In genomic region chr15:63367900-63368299, GRCh38 we compare ENCODE assay signal across 20 cellular contexts. TPM values are rescaled to one million over a fixed set of nuclear protein-coding genes. Genes with fewer than 3 reads are reported as not detected.
A peak's percentile ranks its signal among the peaks of the same experiment; 100 is the strongest.
DNase-seq lines count a peak whose midpoint lies in the region; ATAC-seq, FAIRE-seq and TF ChIP-seq lines count a peak whose summit lies in the region.
"Had no signal": no experiment of that assay in that cellular context is flagged by ENCODE, and none has a peak within 500 bp of the region (broad histone marks: within the 10 kb centered on the region; RNA-seq: fewer than 3 reads in every experiment).

No MANE protein-coding gene starts in this region.

- H3K27me3 ChIP-seq in colonic mucosa (no peaks in the 10 kb centered on the region), suprapubic skin (no peaks in the 10 kb centered on the region)
- H3K27me3 ChIP-seq: BLaER1 had no signal

- no peaks in the 10 kb centered on the region for H3K36me3 ChIP-seq in colonic mucosa
- peaks cover 0 to 17% of the 10 kb centered on the region in 2 donors for H3K36me3 ChIP-seq in kidney (ENCODE audit: control insufficient read depth in 1 of 2, insufficient read depth in 2 of 2, low read length in 2 of 2)
- no peaks in the 10 kb centered on the region for H3K36me3 ChIP-seq in suprapubic skin
- H3K36me3 ChIP-seq: BLaER1 had no signal

- H3K4me2 ChIP-seq in A549 = peak overlapping the region; percentile 56
- H3K4me2 ChIP-seq: BLaER1 had no signal

- intact Hi-C loops in colonic mucosa (cut with DNase I) = no loop called here
- intact Hi-C loops in kidney (cut with DNase I) = no loop called here

- H3K9me3 ChIP-seq in A549 (no peaks in the 10 kb centered on the region), colonic mucosa (no peaks in the 10 kb centered on the region), kidney (ENCODE audit: control insufficient read depth in 1 of 2, low read length in 2 of 2) (no peaks in the 10 kb centered on the region), suprapubic skin (no peaks in the 10 kb centered on the region)
- H3K9me3 ChIP-seq: BLaER1 had no signal

- CTCF ChIA-PET in A549 (lab: Yijun Ruan, JAX) (interaction anchor here (1.1 to 2.2 kb wide), 4 partner anchors 10 to 119 kb away, joined by 3 to 7 read pairs (median 4); no protein-coding TSS in a partner anchor), HEK293T (lab: Yijun Ruan, JAX) (no interaction called here)

- H3K4me3 ChIP-seq in A549 (no peak overlapping the region), colonic mucosa (no peak overlapping the region), kidney (ENCODE audit: low read length in 2 of 2) (peak overlapping the region in 1 of 2 donors; percentile 1), suprapubic skin (no peak overlapping the region)
- H3K4me3 ChIP-seq: BLaER1 had no signal

- peak overlapping the region; percentile 88 to 93 for H3K27ac ChIP-seq in A549
- peak overlapping the region; percentile 79 for H3K27ac ChIP-seq in colonic mucosa
- H3K27ac ChIP-seq in kidney (ENCODE audit: low read depth in 2 of 2, low read length in 2 of 2) = peak overlapping the region; percentile 78 to 79
- peak overlapping the region; percentile 81 for H3K27ac ChIP-seq in suprapubic skin
- H3K27ac ChIP-seq: BLaER1 had no signal

- no peak for TF ChIP-seq CTCF in A549 (IDR thresholded peaks at IDR 0.05)
- TF ChIP-seq CTCF in colonic mucosa (IDR thresholded peaks at IDR 0.05) = no peak
- no peak for TF ChIP-seq CTCF in kidney (IDR thresholded peaks at IDR 0.05; ENCODE audit: borderline replicate concordance, extremely low read depth, insufficient read depth)
- TF ChIP-seq CTCF in suprapubic skin (IDR thresholded peaks at IDR 0.05) = no peak

- WGBS in A549 (ENCODE audit: missing lambda C conversion rate) = 23% methylated on average over 6 of the region's 6 CpGs
- WGBS in suprapubic skin = 64% methylated on average over 6 of the region's 6 CpGs

- H3K4me1 ChIP-seq in A549 = peaks cover 100% of the 10 kb centered on the region
- peaks cover 9% of the 10 kb centered on the region for H3K4me1 ChIP-seq in colonic mucosa
- peaks cover 27 to 47% of the 10 kb centered on the region in 2 donors for H3K4me1 ChIP-seq in kidney (ENCODE audit: control insufficient read depth in 1 of 2, insufficient read depth in 1 of 2, low read depth in 1 of 2, low read length in 2 of 2)
- peaks cover 76% of the 10 kb centered on the region for H3K4me1 ChIP-seq in suprapubic skin

- TF ChIP-seq RAD21 in A549 (conservative IDR thresholded peaks at IDR 0.05 in 1 of 2, IDR thresholded peaks at IDR 0.05 in 1 of 2) = no peak

- TF ChIP-seq EP300 in A549 (IDR thresholded peaks at IDR 0.05) = no peak
- TF ChIP-seq EP300 in suprapubic skin (IDR thresholded peaks at IDR 0.05) = no peak

- POLR2A ChIA-PET in A549 (lab: Yijun Ruan, JAX) = no interaction called here
- POLR2A ChIA-PET in HEK293T (lab: Yijun Ruan, JAX) = no interaction called here

- H3K9ac ChIP-seq in colonic mucosa (ENCODE audit: low read depth in 2 of 2, low read length in 2 of 2) (peak overlapping the region in 1 of 2 donors; percentile 51), kidney (ENCODE audit: low read length in 2 of 2) (peak overlapping the region in 1 of 2 donors; percentile 59)
- H3K9ac ChIP-seq: BLaER1 had no signal

- no peak for TF ChIP-seq POLR2A in A549 (IDR thresholded peaks at IDR 0.05; ENCODE audit: low read length)
- no peak for TF ChIP-seq POLR2A in suprapubic skin (IDR thresholded peaks at IDR 0.05)

- FAIRE-seq in A549 (lab: Jason Lieb, UNC) = no peak
- no peak for FAIRE-seq in kidney (lab: Jason Lieb, UNC)
- FAIRE-seq: A204.1, G401.6, H54 had no signal

- DNase-seq in A549 (ENCODE audit: low read depth in 1 of 2, low spot score in 1 of 2) (no peak), colonic mucosa (no peak), kidney (no peak), suprapubic skin (ENCODE audit: low spot score in 2 of 2) (no peak), HUDEP-2 (lab: John Stamatoyannopoulos, UW; ENCODE audit: unreplicated experiment in 76 of 76) (no peak), HEK293T (ENCODE audit: extremely low spot score) (no peak)
- no peak for DNase-seq in stimulated activated CD4-positive, alpha-beta T cell treated with anti-CD3 and anti-CD28 coated beads, Interleukin-4, amount 100 ng/mL, for 1 hour
- DNase-seq: CD8-positive, alpha-beta memory T cell; HFFc6; NCI-H1417 treated with DMSO at 0.1 percent for 48 hours; NCI-H1930; NCI-H226; NCI-H524; NCI-H82; RPMI8226; SIG-M5 had no signal

- ATAC-seq in A549 = no peak

TF ChIP-seq in A549, 52 proteins besides CTCF, POLR2A, EP300 and RAD21:
- TF ChIP-seq NR3C1 (IDR thresholded peaks at IDR 0.05) (no peak), GATA3 (IDR thresholded peaks at IDR 0.05; ENCODE audit: borderline replicate concordance) (no peak), RCOR1 (IDR thresholded peaks at IDR 0.05; ENCODE audit: low read depth, low read length) (no peak), HEYL (CRISPR knock-in tag; IDR thresholded peaks at IDR 0.05) (no peak), MYC (IDR thresholded peaks at IDR 0.05; ENCODE audit: borderline replicate concordance, low read length) (no peak), ELK1 (IDR thresholded peaks at IDR 0.05; ENCODE audit: low read depth, low read length) (no peak), EHF (CRISPR knock-in tag; IDR thresholded peaks at IDR 0.05) (peak; percentile 33; the same call in 1 of the 2 replicates), HOXA7 (CRISPR knock-in tag; IDR thresholded peaks at IDR 0.05) (peak; percentile 87), ZNF302 (CRISPR knock-in tag; IDR thresholded peaks at IDR 0.05) (0 out of 2 replicates have a peak, but pooled peaks have one; percentile 50), HOXB13 (CRISPR knock-in tag; IDR thresholded peaks at IDR 0.05; ENCODE audit: low read depth) (peak; percentile 82), CBX8 (IDR thresholded peaks at IDR 0.05) (no peak)

TF ChIP-seq in HEK293T, 16 proteins besides CTCF, POLR2A, EP300 and RAD21:
- TF ChIP-seq LEF1 (IDR thresholded peaks at IDR 0.05; ENCODE audit: borderline replicate concordance) (no peak), NFRKB (IDR thresholded peaks at IDR 0.05) (no peak), CTBP1 (IDR thresholded peaks at IDR 0.05; ENCODE audit: borderline replicate concordance) (no peak), BHLHE40 (IDR thresholded peaks at IDR 0.05; ENCODE audit: borderline replicate concordance) (no peak), L3MBTL2 (conservative IDR thresholded peaks at IDR 0.05) (no peak), ARNT (IDR thresholded peaks at IDR 0.05) (no peak), SP1 (IDR thresholded peaks at IDR 0.05) (no peak)

RNA-seq across cellular contexts. Expression of gene CA12, which starts 13.7 kb away (rescaled TPM):
- polyA plus RNA-seq in A549 (2011; rRNA removed) (323 and 389 TPM in 2 replicates), A549 (2017; fragmentation: RNase III; extraction: RNeasy Plus Mini Kit Qiagen cat#74134 plus additional on column Dnase treatment) (122 to 129 TPM (median 126 TPM) in 3 replicates), kidney (ENCODE audit: insufficient read depth, low read depth, low replicate concordance) (242 TPM)
- polyA plus RNA-seq in A549 (2012; cell fraction: cytosol; rRNA removed) = 126 and 167 TPM in 2 replicates
- polyA plus RNA-seq in A549 (2012; cell fraction: nucleus; rRNA removed) = 155 and 181 TPM in 2 replicates
- 186 and 245 TPM in 2 replicates for polyA minus RNA-seq in A549 (2011; rRNA and poly(A)+ RNA removed)
- total RNA-seq in colonic mucosa (100 to 1,000 TPM; 290 to 339 TPM), kidney (237 TPM), suprapubic skin (100 to 1,000 TPM; 292 to 338 (median 317) TPM)
- total RNA-seq: CD8-positive, alpha-beta memory T cell had no signal
